Comparison of ENCODE assay signal across 1 cellular context in the genomic region with DNA sequence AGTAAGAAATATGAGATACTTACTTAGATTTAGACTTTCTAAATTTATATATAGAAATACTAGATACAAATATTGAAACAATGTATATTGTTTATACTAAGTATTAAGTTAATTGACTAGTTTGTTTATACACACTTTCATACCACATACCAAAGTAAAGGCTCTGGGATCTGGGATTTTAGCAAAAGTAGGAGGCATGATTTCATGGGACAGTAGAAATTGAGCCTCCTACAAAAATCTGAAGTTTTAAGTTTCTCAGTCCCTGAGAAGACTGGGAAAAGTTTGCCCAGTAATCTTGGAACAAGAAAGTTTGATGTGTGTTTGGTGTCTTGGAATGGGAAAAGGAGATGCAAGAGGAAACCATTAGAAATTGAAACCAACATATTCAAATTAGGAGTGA.
TF ChIP-seq lines count a peak whose summit lies in the region.

No MANE protein-coding gene starts in this region.

TF ChIP-seq in IMR-90, 13 proteins besides CTCF, POLR2A, EP300 and RAD21 (continued from another document):
- no peak for TF ChIP-seq USF2 (IDR thresholded peaks at IDR 0.05; ENCODE audit: low read depth, low read length)
- no peak for TF ChIP-seq MAZ (IDR thresholded peaks at IDR 0.05; ENCODE audit: borderline replicate concordance, low read depth, low read length)
- no peak for TF ChIP-seq CHD1 (IDR thresholded peaks at IDR 0.05; ENCODE audit: low read depth, low read length)
- TF ChIP-seq MAFK (IDR thresholded peaks at IDR 0.05; ENCODE audit: low read depth, low read length) = no peak
